1 cellular context compared by ENCODE assay signal in genomic region chr1:36099681-36100341, GRCh38.
TF ChIP-seq lines count a peak whose summit lies in the region.

No MANE protein-coding gene starts in this region.

TF ChIP-seq in K562, 482 proteins besides CTCF, POLR2A, EP300 and RAD21 (continued from another document):
- no peak for TF ChIP-seq ZNF407 (IDR thresholded peaks at IDR 0.05; ENCODE audit: low read depth)
- peak; percentile 97 for TF ChIP-seq SMC3 (conservative IDR thresholded peaks at IDR 0.05; ENCODE audit: insufficient read depth, low read depth, low read length)
- peak in 1 of 2 experiments; percentile 21; a peak in 1 of 4 replicates for TF ChIP-seq SRF (CRISPR knock-in tag; IDR thresholded peaks at IDR 0.05)
- peak; percentile 64 to 71 for TF ChIP-seq AFF1 (IDR thresholded peaks at IDR 0.05; ENCODE audit: low read depth in 1 of 2, partially characterized antibody in 2 of 2)
- no peak for TF ChIP-seq ZFP30 (CRISPR knock-in tag; IDR thresholded peaks at IDR 0.05; ENCODE audit: borderline replicate concordance)
- no peak for TF ChIP-seq ZNF408 (CRISPR knock-in tag; IDR thresholded peaks at IDR 0.05; ENCODE audit: low read depth)
- TF ChIP-seq FOXM1 (IDR thresholded peaks at IDR 0.05; ENCODE audit: low read depth) = no peak
- no peak for TF ChIP-seq FOXM1 (CRISPR knock-in tag; IDR thresholded peaks at IDR 0.05; ENCODE audit: low read depth)
- peak; percentile 8; the same call in 1 of the 2 replicates for TF ChIP-seq CREM (IDR thresholded peaks at IDR 0.05; ENCODE audit: low read depth)
- TF ChIP-seq POLR2G (IDR thresholded peaks at IDR 0.05; ENCODE audit: low read depth, low read length) = no peak
- TF ChIP-seq FIP1L1 (IDR thresholded peaks at IDR 0.05; ENCODE audit: low read depth, low read length, poor library complexity, severe bottlenecking) = no peak
- TF ChIP-seq, protein P1, sequence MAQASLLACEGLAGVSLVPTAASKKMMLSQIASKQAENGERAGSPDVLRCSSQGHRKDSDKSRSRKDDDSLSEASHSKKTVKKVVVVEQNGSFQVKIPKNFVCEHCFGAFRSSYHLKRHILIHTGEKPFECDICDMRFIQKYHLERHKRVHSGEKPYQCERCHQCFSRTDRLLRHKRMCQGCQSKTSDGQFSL (CRISPR knock-in tag; IDR thresholded peaks at IDR 0.05) = peak; percentile 77
- TF ChIP-seq, protein P1 (tag; IDR thresholded peaks at IDR 0.05) = no peak
- TF ChIP-seq FOXP1 (CRISPR knock-in tag; IDR thresholded peaks at IDR 0.05) = peak; percentile 57; the same call in 1 of the 2 replicates
- TF ChIP-seq RBM22 (IDR thresholded peaks at IDR 0.05; ENCODE audit: low read depth, low read length, poor library complexity, severe bottlenecking) = no peak
- TF ChIP-seq ZBTB8A (IDR thresholded peaks at IDR 0.05; ENCODE audit: partially characterized antibody) = no peak
- TF ChIP-seq ARHGAP35 (IDR thresholded peaks at IDR 0.05; ENCODE audit: partially characterized antibody) = peak; percentile 6
- no peak for TF ChIP-seq RBM15 (IDR thresholded peaks at IDR 0.05; ENCODE audit: insufficient read depth, low read length)
- TF ChIP-seq, protein P2, sequence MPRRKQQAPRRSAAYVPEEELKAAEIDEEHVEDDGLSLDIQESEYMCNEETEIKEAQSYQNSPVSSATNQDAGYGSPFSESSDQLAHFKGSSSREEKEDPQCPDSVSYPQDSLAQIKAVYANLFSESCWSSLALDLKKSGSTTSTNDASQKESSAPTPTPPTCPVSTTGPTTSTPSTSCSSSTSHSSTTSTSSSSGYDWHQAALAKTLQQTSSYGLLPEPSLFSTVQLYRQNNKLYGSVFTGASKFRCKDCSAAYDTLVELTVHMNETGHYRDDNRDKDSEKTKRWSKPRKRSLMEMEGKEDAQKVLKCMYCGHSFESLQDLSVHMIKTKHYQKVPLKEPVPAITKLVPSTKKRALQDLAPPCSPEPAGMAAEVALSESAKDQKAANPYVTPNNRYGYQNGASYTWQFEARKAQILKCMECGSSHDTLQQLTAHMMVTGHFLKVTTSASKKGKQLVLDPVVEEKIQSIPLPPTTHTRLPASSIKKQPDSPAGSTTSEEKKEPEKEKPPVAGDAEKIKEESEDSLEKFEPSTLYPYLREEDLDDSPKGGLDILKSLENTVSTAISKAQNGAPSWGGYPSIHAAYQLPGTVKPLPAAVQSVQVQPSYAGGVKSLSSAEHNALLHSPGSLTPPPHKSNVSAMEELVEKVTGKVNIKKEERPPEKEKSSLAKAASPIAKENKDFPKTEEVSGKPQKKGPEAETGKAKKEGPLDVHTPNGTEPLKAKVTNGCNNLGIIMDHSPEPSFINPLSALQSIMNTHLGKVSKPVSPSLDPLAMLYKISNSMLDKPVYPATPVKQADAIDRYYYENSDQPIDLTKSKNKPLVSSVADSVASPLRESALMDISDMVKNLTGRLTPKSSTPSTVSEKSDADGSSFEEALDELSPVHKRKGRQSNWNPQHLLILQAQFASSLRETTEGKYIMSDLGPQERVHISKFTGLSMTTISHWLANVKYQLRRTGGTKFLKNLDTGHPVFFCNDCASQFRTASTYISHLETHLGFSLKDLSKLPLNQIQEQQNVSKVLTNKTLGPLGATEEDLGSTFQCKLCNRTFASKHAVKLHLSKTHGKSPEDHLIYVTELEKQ (CRISPR knock-in tag; IDR thresholded peaks at IDR 0.05) = no peak
- peak; percentile 44 for TF ChIP-seq ZFP36 (IDR thresholded peaks at IDR 0.05; ENCODE audit: low read depth, low read length, partially characterized antibody)
- TF ChIP-seq ZBTB17 (CRISPR knock-in tag; IDR thresholded peaks at IDR 0.05) = no peak
- no peak for TF ChIP-seq FOXK1 (CRISPR knock-in tag; IDR thresholded peaks at IDR 0.05; ENCODE audit: borderline replicate concordance)
- no peak for TF ChIP-seq SUPT5H (IDR thresholded peaks at IDR 0.05)
- TF ChIP-seq ATF6 (CRISPR knock-in tag; IDR thresholded peaks at IDR 0.05) = no peak
- TF ChIP-seq, protein P3, sequence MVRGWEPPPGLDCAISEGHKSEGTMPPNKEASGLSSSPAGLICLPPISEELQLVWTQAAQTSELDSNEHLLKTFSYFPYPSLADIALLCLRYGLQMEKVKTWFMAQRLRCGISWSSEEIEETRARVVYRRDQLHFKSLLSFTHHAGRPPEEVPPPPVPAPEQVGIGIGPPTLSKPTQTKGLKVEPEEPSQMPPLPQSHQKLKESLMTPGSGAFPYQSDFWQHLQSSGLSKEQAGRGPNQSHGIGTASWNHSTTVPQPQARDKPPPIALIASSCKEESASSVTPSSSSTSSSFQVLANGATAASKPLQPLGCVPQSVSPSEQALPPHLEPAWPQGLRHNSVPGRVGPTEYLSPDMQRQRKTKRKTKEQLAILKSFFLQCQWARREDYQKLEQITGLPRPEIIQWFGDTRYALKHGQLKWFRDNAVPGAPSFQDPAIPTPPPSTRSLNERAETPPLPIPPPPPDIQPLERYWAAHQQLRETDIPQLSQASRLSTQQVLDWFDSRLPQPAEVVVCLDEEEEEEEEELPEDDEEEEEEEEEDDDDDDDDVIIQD (CRISPR knock-in tag; IDR thresholded peaks at IDR 0.05) = no peak
- no peak for TF ChIP-seq ZNF121 (CRISPR knock-in tag; conservative IDR thresholded peaks at IDR 0.05)
- 0 out of 4 replicates have a peak, but pooled peaks of 1 of the 2 experiments have one; percentile 56 for TF ChIP-seq MLLT1 (IDR thresholded peaks at IDR 0.05)
- TF ChIP-seq OTX1 (CRISPR knock-in tag; IDR thresholded peaks at IDR 0.05) = 0 out of 2 replicates have a peak, but pooled peaks have one; percentile 52
- no peak; the same call in 1 of the 2 replicates for TF ChIP-seq NR2C1 (IDR thresholded peaks at IDR 0.05)
- TF ChIP-seq NR2C1 (tag; IDR thresholded peaks at IDR 0.05) = peak; percentile 13
- 0 out of 2 replicates have a peak, but pooled peaks have one; percentile 52 for TF ChIP-seq MTA1 (IDR thresholded peaks at IDR 0.05; ENCODE audit: borderline replicate concordance)
- peak; percentile 40 for TF ChIP-seq HMGN3 (IDR thresholded peaks at IDR 0.05; ENCODE audit: borderline replicate concordance, extremely low read depth, insufficient read length, low read depth, low read length)
- TF ChIP-seq TAL1 (IDR thresholded peaks at IDR 0.05) = peak; percentile 20; the same call in 1 of the 2 replicates
